In genomic region chr17:75288784-75289121, GRCh38 we compare ENCODE assay signal across 8 cellular contexts. TPM values are rescaled to one million over a fixed set of nuclear protein-coding genes. Genes with fewer than 3 reads are reported as not detected.
DNase-seq lines count a peak whose midpoint lies in the region; ATAC-seq and TF ChIP-seq lines count a peak whose summit lies in the region.

No MANE protein-coding gene starts in this region.

- no peaks in the 10 kb centered on the region for H3K9me3 Mint-ChIP-seq in activated B cell treated with CpG ODN at 0.5 μM for 24 hours

- TF ChIP-seq CTCF in activated B cell treated with CpG ODN at 0.5 μM for 24 hours (IDR thresholded peaks at IDR 0.05) (no peak), foreskin fibroblast (IDR thresholded peaks at IDR 0.05; ENCODE audit: low read depth, low read length) (no peak), osteoblast (IDR thresholded peaks at IDR 0.05; ENCODE audit: extremely low read depth, low read depth, low read length) (no peak)

- H3K36me3 ChIP-seq in osteoblast (ENCODE audit: insufficient read depth, low read length), result no peaks in the 10 kb centered on the region

- peaks cover 41% of the 10 kb centered on the region for H3K36me3 Mint-ChIP-seq in activated B cell treated with CpG ODN at 0.5 μM for 24 hours (ENCODE audit: low read depth)

- intact Hi-C loops in activated B cell treated with CpG ODN at 0.5 μM for 24 hours (cut with micrococcal nuclease), result loop anchor here (1.0 to 2.0 kb wide), 12 partner anchors 9 to 379 kb away; partner anchors contain the start of genes GGA3, GRB2, MIF4GD and MRPS7

- H3K27ac Mint-ChIP-seq in activated B cell treated with CpG ODN at 0.5 μM for 24 hours, result peak overlapping the region; percentile 100

- H3K4me1 Mint-ChIP-seq in activated B cell treated with CpG ODN at 0.5 μM for 24 hours, result peaks cover 48% of the 10 kb centered on the region

- no peaks in the 10 kb centered on the region for H3K4me1 ChIP-seq in osteoblast (ENCODE audit: insufficient read depth, low read length)

- H2AFZ ChIP-seq in osteoblast (ENCODE audit: low read length), result peak overlapping the region; percentile 98

- CTCF ChIA-PET in activated B cell treated with CpG ODN at 0.5 μM for 24 hours (lab: Charles Lee), result interaction anchor here (0.6 to 4.9 kb wide), 31 partner anchors 9 to 1097 kb away, joined by 3 to 49 read pairs (median 5); partner anchors contain the start of genes GGA3, GRB2, MIF4GD and MRPS7

- peak overlapping the region; percentile 61 for H3K27ac ChIP-seq in osteoblast (ENCODE audit: low read depth, low read length)

- H3K27me3 Mint-ChIP-seq in activated B cell treated with CpG ODN at 0.5 μM for 24 hours, result no peaks in the 10 kb centered on the region

- peak overlapping the region; percentile 85 to 95 for H3K4me3 ChIP-seq in foreskin fibroblast (ENCODE audit: low read depth in 1 of 2, low read length in 2 of 2)
- H3K4me3 ChIP-seq in osteoblast (ENCODE audit: insufficient read depth, low read length), result peak overlapping the region; percentile 84

- H3K4me2 ChIP-seq in osteoblast (ENCODE audit: insufficient read depth, low read length), result peak overlapping the region; percentile 100

- peaks cover 7% of the 10 kb centered on the region for H3K79me2 ChIP-seq in osteoblast (ENCODE audit: insufficient read depth, low read length)

- no peaks in the 10 kb centered on the region for H3K27me3 ChIP-seq in osteoblast (ENCODE audit: insufficient read depth, low read length)

- ATAC-seq in HG02798 (IDR thresholded peaks at IDR 0.05; ENCODE audit: poor library complexity, unreplicated experiment), result peak; percentile 11
- peak; percentile 5 for ATAC-seq in activated B cell treated with CpG ODN at 0.5 μM for 24 hours (ENCODE audit: low read depth)
- ATAC-seq in GM18861 (IDR thresholded peaks at IDR 0.05; ENCODE audit: unreplicated experiment), result no peak

- no peaks in the 10 kb centered on the region for H4K20me1 ChIP-seq in osteoblast (ENCODE audit: insufficient read depth, low read length)

- H3K4me3 Mint-ChIP-seq in activated B cell treated with CpG ODN at 0.5 μM for 24 hours, result peak overlapping the region; percentile 94

- POLR2A ChIA-PET in activated B cell treated with CpG ODN at 0.5 μM for 24 hours (lab: Charles Lee), result interaction anchor here (0.6 to 17.5 kb wide), 51 partner anchors 8 to 496 kb away, joined by 3 to 1048 read pairs (median 5); partner anchors contain the start of genes CDR2L, FDXR, GALK1 and GGA3

- H3K9me3 ChIP-seq in osteoblast (ENCODE audit: low read depth, low read length), result no peaks in the 10 kb centered on the region

- DNase-seq in SIG-M5 treated with dmso at 0.1 percent for 504 hours (lab: John Stamatoyannopoulos, UW; ENCODE audit: unreplicated experiment), result peak; percentile 74
- DNase-seq in SIG-M5 (lab: John Stamatoyannopoulos, UW), result no peak
- DNase-seq in NCI-H1694 treated with DMSO at 0.1 percent for 48 hours (lab: John Stamatoyannopoulos, UW), result peak; percentile 47
- no peak for DNase-seq in activated B cell treated with CpG ODN at 0.5 μM for 24 hours
- no peak for DNase-seq in foreskin fibroblast
- no peak for DNase-seq in osteoblast (ENCODE audit: insufficient read length, low spot score, missing footprints)

RNA-seq across cellular contexts. Expression of gene SLC25A19, which starts 0.5 kb away (rescaled TPM):
- total RNA-seq in activated B cell treated with CpG ODN at 0.5 μM for 24 hours, result 87.6 and 96.7 TPM in 2 replicates
- 4.7 and 7.1 TPM in 2 replicates for total RNA-seq in osteoblast

RNA-seq across cellular contexts. Expression of gene MIF4GD, which starts 17.7 kb away (rescaled TPM):
- 50.8 and 55.2 TPM in 2 replicates for total RNA-seq in activated B cell treated with CpG ODN at 0.5 μM for 24 hours
- 8.7 and 9.4 TPM in 2 replicates for total RNA-seq in osteoblast

RNA-seq across cellular contexts. Expression of gene MRPS7, which starts 27.1 kb away (rescaled TPM):
- total RNA-seq in activated B cell treated with CpG ODN at 0.5 μM for 24 hours (67.6 and 71.3 TPM in 2 replicates), osteoblast (43.6 and 45.6 TPM in 2 replicates)

RNA-seq across cellular contexts. Expression of gene GGA3, which starts 27.3 kb away (rescaled TPM):
- total RNA-seq in activated B cell treated with CpG ODN at 0.5 μM for 24 hours, result 116 and 119 TPM in 2 replicates
- 9.0 and 12.1 TPM in 2 replicates for total RNA-seq in osteoblast

Comparison
In these comparisons a context has a peak if more than half of its experiments do, and no peak if none do; other contexts are left out.
1. DNase-seq: peak in SIG-M5 treated with dmso at 0.1 percent for 504 hours (single experiment) and NCI-H1694 treated with DMSO at 0.1 percent for 48 hours (single experiment); none in SIG-M5 (single experiment), activated B cell treated with CpG ODN at 0.5 μM for 24 hours (single experiment), foreskin fibroblast (0 of 2) and osteoblast (single experiment).
2. RNA of gene SLC25A19, which starts 0.5 kb away (total RNA-seq): 87.6 to 96.7 TPM in activated B cell treated with CpG ODN at 0.5 μM for 24 hours; 4.7 to 7.1 TPM in osteoblast; every median in the first group is over 10 times any median in the second.